Comparison of ENCODE assay signal across 18 cellular contexts in the genomic region with DNA sequence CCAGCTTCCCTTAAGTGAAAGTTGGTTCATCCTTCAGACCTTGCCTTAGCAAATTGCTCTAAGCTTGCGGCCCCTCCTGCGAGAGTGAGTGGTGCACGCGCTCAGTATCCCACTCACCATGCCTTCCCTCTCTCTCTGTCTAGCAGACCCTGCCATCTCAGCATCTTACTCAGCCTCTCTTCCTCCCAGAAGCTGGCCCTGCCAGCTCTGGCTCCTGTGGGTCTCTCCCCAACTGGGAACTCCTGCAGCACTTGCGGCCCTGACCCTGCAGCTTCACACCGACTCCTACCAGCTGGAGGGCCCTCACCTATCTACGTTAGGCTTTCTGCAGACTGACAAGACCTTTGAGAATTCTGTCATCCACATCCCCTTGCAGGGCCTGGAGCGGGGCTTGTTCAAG.
DNase-seq lines count a peak whose midpoint lies in the region; ATAC-seq and TF ChIP-seq lines count a peak whose summit lies in the region.
"Had no signal": no experiment of that assay in that cellular context is flagged by ENCODE, and none has a peak within 500 bp of the region (broad histone marks: within the 10 kb centered on the region; RNA-seq: fewer than 3 reads in every experiment).

No MANE protein-coding gene starts in this region.

- H3K9me3 Mint-ChIP-seq in type B pancreatic cell = no peaks in the 10 kb centered on the region

- peak; percentile 8 for DNase-seq in MV-4-11 (lab: John Stamatoyannopoulos, UW)
- peak; percentile 38 for DNase-seq in ecto neural progenitor cell (ENCODE audit: low spot score)
- peak; percentile 78 for DNase-seq in mesenteric fat pad (ENCODE audit: low spot score)
- peak; percentile 34 for DNase-seq in type B pancreatic cell (ENCODE audit: extremely low spot score, unreplicated experiment)
- DNase-seq in NCI-H1930 (lab: John Stamatoyannopoulos, UW) = no peak
- no peak for DNase-seq in dermis blood vessel endothelial cell
- DNase-seq: CD8-positive, alpha-beta T cell; COR-L47; DMS153; DMS79 treated with DMSO at 0.1 percent for 48 hours; EL; GOT3; H9 had no signal

- peaks cover 24% of the 10 kb centered on the region for H3K4me1 Mint-ChIP-seq in type B pancreatic cell (ENCODE audit: unreplicated experiment)

- H3K4me3 Mint-ChIP-seq in type B pancreatic cell = no peak overlapping the region
- H3K4me3 Mint-ChIP-seq: CD14-positive monocyte; CD8-positive, alpha-beta T cell; H9 had no signal

- TF ChIP-seq CTCF in type B pancreatic cell (conservative IDR thresholded peaks at IDR 0.05) = no peak

- H3K27ac Mint-ChIP-seq in type B pancreatic cell = no peak overlapping the region
- H3K27ac Mint-ChIP-seq: CD14-positive monocyte; CD8-positive, alpha-beta T cell had no signal

- H3K36me3 Mint-ChIP-seq in type B pancreatic cell = no peaks in the 10 kb centered on the region
- H3K36me3 Mint-ChIP-seq: CD14-positive monocyte; CD8-positive, alpha-beta T cell had no signal

- ATAC-seq in GM18867 (IDR thresholded peaks at IDR 0.05; ENCODE audit: unreplicated experiment) (no peak), HG03521 (IDR thresholded peaks at IDR 0.05; ENCODE audit: unreplicated experiment) (no peak)
- ATAC-seq: A549; CD8-positive, alpha-beta T cell; HepG2 had no signal

- peaks cover 3% of the 10 kb centered on the region for H3K27me3 Mint-ChIP-seq in type B pancreatic cell

Comparison
In these comparisons a context has a peak if more than half of its experiments do, and no peak if none do; other contexts are left out.
1. DNase-seq: peak in MV-4-11 (single experiment), ecto neural progenitor cell (single experiment), mesenteric fat pad (single experiment) and type B pancreatic cell (single experiment); none in NCI-H1930 (0 of 2) and dermis blood vessel endothelial cell (single experiment).